Comparison of ENCODE assay signal across 18 cellular contexts in the genomic region with DNA sequence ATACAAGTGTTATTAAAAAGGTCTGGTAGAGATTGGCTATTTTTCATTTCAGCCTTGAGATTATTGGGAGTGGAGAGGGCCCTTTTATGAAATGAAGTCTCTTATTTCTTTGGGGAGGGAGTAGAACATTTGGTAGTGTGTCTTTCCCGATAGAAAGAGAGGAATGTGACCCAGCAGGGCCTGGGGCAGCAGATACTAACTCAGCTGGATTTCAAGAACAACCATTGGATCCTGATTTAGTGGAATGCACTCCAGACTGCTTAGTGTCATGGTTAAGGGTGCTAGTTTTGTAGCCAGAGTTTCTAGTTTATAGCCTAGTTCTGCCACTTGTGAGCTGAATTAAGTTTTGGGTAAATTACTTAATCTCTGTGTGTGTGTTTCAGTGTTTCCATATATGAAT. TPM values are rescaled to one million over a fixed set of nuclear protein-coding genes. Genes with fewer than 3 reads are reported as not detected.
DNase-seq lines count a peak whose midpoint lies in the region; ATAC-seq and TF ChIP-seq lines count a peak whose summit lies in the region.
"Had no signal": no experiment of that assay in that cellular context is flagged by ENCODE, and none has a peak within 500 bp of the region (broad histone marks: within the 10 kb centered on the region; RNA-seq: fewer than 3 reads in every experiment).

No MANE protein-coding gene starts in this region.

- H3K4me3 Mint-ChIP-seq in mesothelial cell of epicardium (no peak overlapping the region), T-helper 17 cell (no peak overlapping the region)
- H3K4me3 Mint-ChIP-seq: CD8-positive, alpha-beta memory T cell; IgD-negative memory B cell had no signal

- H3K4me3 ChIP-seq in choroid plexus epithelial cell (ENCODE audit: low read depth, low read length): no peak overlapping the region
- H3K4me3 ChIP-seq: BLaER1, GM12878 had no signal

- no peaks in the 10 kb centered on the region for H3K9me3 ChIP-seq in T-helper 17 cell (ENCODE audit: control insufficient read depth, low read length, poor library complexity, severe bottlenecking)
- H3K9me3 ChIP-seq: BLaER1, Caco-2 had no signal

- TF ChIP-seq CTCF in choroid plexus epithelial cell (conservative IDR thresholded peaks at IDR 0.05; ENCODE audit: low read depth, low read length) (no peak), mesothelial cell of epicardium (IDR thresholded peaks at IDR 0.05; ENCODE audit: unreplicated experiment) (no peak)

- H3K36me3 Mint-ChIP-seq in mesothelial cell of epicardium (peaks cover 5% of the 10 kb centered on the region), T-helper 17 cell (ENCODE audit: low read depth) (no peaks in the 10 kb centered on the region)
- H3K36me3 Mint-ChIP-seq: CD8-positive, alpha-beta memory T cell; IgD-negative memory B cell had no signal

- H3K27ac Mint-ChIP-seq in mesothelial cell of epicardium: peak overlapping the region; percentile 86
- H3K27ac Mint-ChIP-seq in T-helper 17 cell: no peak overlapping the region
- H3K27ac Mint-ChIP-seq: CD8-positive, alpha-beta memory T cell; IgD-negative memory B cell had no signal

- ATAC-seq in GM19324 (IDR thresholded peaks at IDR 0.05; ENCODE audit: low FRiP score, unreplicated experiment) (no peak), T-helper 17 cell (no peak), HG03571 (IDR thresholded peaks at IDR 0.05; ENCODE audit: unreplicated experiment) (no peak)
- ATAC-seq: GM12878 had no signal

- peaks cover 13% of the 10 kb centered on the region for H3K4me1 Mint-ChIP-seq in mesothelial cell of epicardium
- no peaks in the 10 kb centered on the region for H3K4me1 Mint-ChIP-seq in T-helper 17 cell
- H3K4me1 Mint-ChIP-seq: CD8-positive, alpha-beta memory T cell; IgD-negative memory B cell had no signal

- DNase-seq in ELF-1 (ENCODE audit: low read depth, low spot score) (peak; percentile 64), choroid plexus epithelial cell (ENCODE audit: low read depth) (peak; percentile 12), iPS-NIHi7 (ENCODE audit: extremely low spot score) (peak; percentile 34), mesothelial cell of epicardium (ENCODE audit: low spot score in 2 of 2, unreplicated experiment in 2 of 2) (no peak), activated gamma-delta T cell (lab: John Stamatoyannopoulos, UW) (no peak), T-helper 17 cell (no peak)
- DNase-seq: 8988T; AML-193; Caco-2; CD8-positive, alpha-beta memory T cell; DMS53; H7 had no signal

- no peaks in the 10 kb centered on the region for H3K27me3 Mint-ChIP-seq in mesothelial cell of epicardium (ENCODE audit: low read depth)
- H3K27me3 Mint-ChIP-seq in T-helper 17 cell: no peaks in the 10 kb centered on the region
- H3K27me3 Mint-ChIP-seq: CD8-positive, alpha-beta memory T cell; IgD-negative memory B cell had no signal

- H3K9me3 Mint-ChIP-seq in mesothelial cell of epicardium: peaks cover 21% of the 10 kb centered on the region

RNA-seq across cellular contexts. Expression of gene FLRT3, which starts 18.4 kb away (rescaled TPM):
- total RNA-seq in mesothelial cell of epicardium (98.6 to 101 TPM (median 98.6 TPM) in 3 replicates), T-helper 17 cell (not detected)
- total RNA-seq: CD8-positive, alpha-beta memory T cell; G401 had no signal

Comparison
In these comparisons a context has a peak if more than half of its experiments do, and no peak if none do; other contexts are left out.
1. DNase-seq: peak in ELF-1 (single experiment), choroid plexus epithelial cell (single experiment) and iPS-NIHi7 (single experiment); none in mesothelial cell of epicardium (0 of 2), activated gamma-delta T cell (single experiment) and T-helper 17 cell (0 of 3).
2. RNA of gene FLRT3, which starts 18.4 kb away (total RNA-seq): 98.6 to 101 TPM in mesothelial cell of epicardium; not detected in T-helper 17 cell; every median in the first group is over 10 times any median in the second.